ENCODE assay signal across 23 cellular contexts in the genomic region with DNA sequence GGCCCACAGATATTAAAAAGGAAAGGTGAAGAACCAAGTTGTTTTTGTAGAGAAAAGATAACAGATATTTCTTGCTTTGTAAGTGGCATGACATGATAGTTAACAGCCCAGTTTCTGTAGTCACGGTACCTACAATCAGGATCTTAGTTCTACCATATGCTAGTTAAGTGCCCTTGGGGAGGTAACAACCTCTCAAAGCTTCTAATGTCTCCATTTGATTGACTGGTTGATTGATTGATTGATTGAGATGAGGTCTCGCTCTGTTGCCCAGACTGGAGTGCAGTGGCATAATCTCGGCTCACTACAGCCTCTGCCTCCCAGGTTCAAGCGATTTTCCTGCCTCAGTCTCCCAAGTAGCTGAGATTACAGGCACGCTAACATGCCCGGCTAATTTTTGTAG.
"Had no signal": no experiment of that assay in that cellular context is flagged by ENCODE, and none has a peak within 500 bp of the region (broad histone marks: within the 10 kb centered on the region; RNA-seq: fewer than 3 reads in every experiment).

No MANE protein-coding gene starts in this region.

- H3K4me1 ChIP-seq: esophagus squamous epithelium, lower lobe of right lung, pancreas, sigmoid colon, tibial nerve, upper lobe of left lung had no signal

- H3K27ac Mint-ChIP-seq: immature natural killer cell; naive thymus-derived CD8-positive, alpha-beta T cell; nephron progenitor cell; stimulated activated naive B cell treated with anti-CD40 and anti-IgM and Interleukin-4, amounts not matched to agents 10 μg/mL and 1 μg/mL and 100 μg/mL, for 72 hours; stimulated activated naive CD8-positive, alpha-beta T cell treated with anti-CD3 and anti-CD28 coated beads, Interleukin-15, Interleukin-2, amounts not matched to agents 100 ng/mL and 50 ng/mL, for 24 hours had no signal

- H3K9me3 ChIP-seq: esophagus squamous epithelium, lower lobe of right lung, neutrophil, pancreas, sigmoid colon, thoracic aorta, tibial nerve, upper lobe of left lung had no signal

- ATAC-seq: left ventricle myocardium superior; lower lobe of right lung; naive thymus-derived CD8-positive, alpha-beta T cell; pancreas; stimulated activated naive B cell treated with anti-CD40 and anti-IgM and Interleukin-4, amounts not matched to agents 10 μg/mL and 1 μg/mL and 100 μg/mL, for 72 hours had no signal

- DNase-seq: dermis blood vessel endothelial cell; effector memory CD4-positive, alpha-beta T cell; esophagus squamous epithelium; foreskin melanocyte; hypothalamus; immature natural killer cell; islet precursor cell; kidney glomerular epithelial cell; left ventricle myocardium superior; lower lobe of right lung; naive thymus-derived CD8-positive, alpha-beta T cell; nephron progenitor cell; pancreas; sigmoid colon; stimulated activated CD4-positive, alpha-beta T cell treated with anti-CD3 and anti-CD28 coated beads, Interleukin-2, amount 100 ng/mL, for 24 hours; stimulated activated CD4-positive, alpha-beta T cell treated with anti-CD3 and anti-CD28 coated beads, Interleukin-4, amount 100 ng/mL, for 4 hours; stimulated activated naive B cell treated with anti-CD40 and anti-IgM and Interleukin-4, amounts not matched to agents 10 μg/mL and 1 μg/mL and 100 μg/mL, for 72 hours; upper lobe of left lung had no signal

- H3K4me3 ChIP-seq: coronary artery, esophagus squamous epithelium, lower lobe of right lung, pancreas, sigmoid colon, thoracic aorta, tibial nerve, upper lobe of left lung had no signal

- H3K27ac ChIP-seq: coronary artery, esophagus squamous epithelium, lower lobe of right lung, neutrophil, pancreas, sigmoid colon, thoracic aorta, tibial nerve, upper lobe of left lung had no signal

- H3K27me3 Mint-ChIP-seq: naive thymus-derived CD8-positive, alpha-beta T cell; stimulated activated naive B cell treated with anti-CD40 and anti-IgM and Interleukin-4, amounts not matched to agents 10 μg/mL and 1 μg/mL and 100 μg/mL, for 72 hours; stimulated activated naive CD8-positive, alpha-beta T cell treated with anti-CD3 and anti-CD28 coated beads, Interleukin-15, Interleukin-2, amounts not matched to agents 100 ng/mL and 50 ng/mL, for 24 hours had no signal

- H3K27me3 ChIP-seq: esophagus squamous epithelium, neutrophil, pancreas, sigmoid colon, tibial nerve, upper lobe of left lung had no signal

- H3K4me3 Mint-ChIP-seq: immature natural killer cell; naive thymus-derived CD8-positive, alpha-beta T cell; nephron progenitor cell; stimulated activated naive B cell treated with anti-CD40 and anti-IgM and Interleukin-4, amounts not matched to agents 10 μg/mL and 1 μg/mL and 100 μg/mL, for 72 hours; stimulated activated naive CD8-positive, alpha-beta T cell treated with anti-CD3 and anti-CD28 coated beads, Interleukin-15, Interleukin-2, amounts not matched to agents 100 ng/mL and 50 ng/mL, for 24 hours had no signal

- H3K9me3 Mint-ChIP-seq: immature natural killer cell; naive thymus-derived CD8-positive, alpha-beta T cell; stimulated activated naive B cell treated with anti-CD40 and anti-IgM and Interleukin-4, amounts not matched to agents 10 μg/mL and 1 μg/mL and 100 μg/mL, for 72 hours; stimulated activated naive CD8-positive, alpha-beta T cell treated with anti-CD3 and anti-CD28 coated beads, Interleukin-15, Interleukin-2, amounts not matched to agents 100 ng/mL and 50 ng/mL, for 24 hours had no signal
